ENCODE assay signal across 24 cellular contexts in genomic region chr1:160486453-160486852, GRCh38. TPM values are rescaled to one million over a fixed set of nuclear protein-coding genes. Genes with fewer than 3 reads are reported as not detected.
A peak's percentile ranks its signal among the peaks of the same experiment; 100 is the strongest.
DNase-seq lines count a peak whose midpoint lies in the region; ATAC-seq and TF ChIP-seq lines count a peak whose summit lies in the region.
"Had no signal": no experiment of that assay in that cellular context is flagged by ENCODE, and none has a peak within 500 bp of the region (broad histone marks: within the 10 kb centered on the region; RNA-seq: fewer than 3 reads in every experiment).

No MANE protein-coding gene starts in this region.

- ATAC-seq in HG03442 (IDR thresholded peaks at IDR 0.05; ENCODE audit: unreplicated experiment), result no peak
- ATAC-seq in stimulated activated naive CD8-positive, alpha-beta T cell treated with anti-CD3 and anti-CD28 coated beads, Interleukin-15, Interleukin-2, amounts not matched to agents 100 U/mL and 50 U/mL, for 24 hours, result no peak
- ATAC-seq: activated CD8-positive, alpha-beta T cell treated with anti-CD3 and anti-CD28 coated beads, Interleukin-2, amount 10 ng/mL, durations not matched to agents 7 days and 5 days; activated T-cell treated with anti-CD3 and anti-CD28 coated beads, Interleukin-2, amount 50 U/mL, for 4 hours; psoas muscle had no signal

- no peak overlapping the region for H3K4me3 Mint-ChIP-seq in activated naive CD8-positive, alpha-beta T cell treated with anti-CD3 and anti-CD28 coated beads for 36 hours
- H3K4me3 Mint-ChIP-seq: activated CD8-positive, alpha-beta T cell treated with anti-CD3 and anti-CD28 coated beads, Interleukin-2, amount 10 ng/mL, durations not matched to agents 7 days and 5 days; activated T-cell treated with anti-CD3 and anti-CD28 coated beads, Interleukin-2, amount 50 U/mL, for 4 hours had no signal

- H3K4me1 ChIP-seq in BLaER1 treated with 17β-estradiol and CSF1 and Interleukin-3, amounts not matched to agents 10 nM and 100 nM, result peaks cover 49 to 65% (median 57%) of the 10 kb centered on the region in 10 experiments
- H3K4me1 ChIP-seq in transverse colon, result no peaks in the 10 kb centered on the region
- H3K4me1 ChIP-seq: psoas muscle, vagina had no signal

- peaks cover 9 to 42% (median 35%) of the 10 kb centered on the region in 11 experiments for H3K9me3 ChIP-seq in BLaER1 treated with 17β-estradiol and CSF1 and Interleukin-3, amounts not matched to agents 10 nM and 100 nM (replicated peaks in 1 of 11)
- H3K9me3 ChIP-seq in transverse colon, result no peaks in the 10 kb centered on the region
- H3K9me3 ChIP-seq: psoas muscle, vagina had no signal

- H3K4me1 Mint-ChIP-seq in activated naive CD8-positive, alpha-beta T cell treated with anti-CD3 and anti-CD28 coated beads for 36 hours, result peaks cover 21% of the 10 kb centered on the region

- peaks cover 70% of the 10 kb centered on the region for H3K36me3 Mint-ChIP-seq in activated naive CD8-positive, alpha-beta T cell treated with anti-CD3 and anti-CD28 coated beads for 36 hours

- no peak for TF ChIP-seq EP300 in transverse colon (IDR thresholded peaks at IDR 0.05; ENCODE audit: low read depth)

- peak overlapping the region in 4 of 11 experiments; percentile 71 to 79 (median 75); a peak in 5 of 22 replicates for H3K27ac ChIP-seq in BLaER1 treated with 17β-estradiol and CSF1 and Interleukin-3, amounts not matched to agents 10 nM and 100 nM
- H3K27ac ChIP-seq in transverse colon, result no peak overlapping the region
- H3K27ac ChIP-seq: PC-9, psoas muscle, vagina, WERI-Rb-1 had no signal

- H3K36me3 ChIP-seq in BLaER1 treated with 17β-estradiol and CSF1 and Interleukin-3, amounts not matched to agents 10 nM and 100 nM, result peaks cover 0 to 11% (median 0%) of the 10 kb centered on the region in 11 experiments; a peak in 6 of 22 replicates
- no peaks in the 10 kb centered on the region for H3K36me3 ChIP-seq in H7 (replicated peaks; ENCODE audit: control insufficient read depth, insufficient read depth, low read length)
- no peaks in the 10 kb centered on the region for H3K36me3 ChIP-seq in transverse colon
- H3K36me3 ChIP-seq: vagina, WERI-Rb-1 had no signal

- no peak for TF ChIP-seq POLR2A in transverse colon (IDR thresholded peaks at IDR 0.05)

- no peaks in the 10 kb centered on the region for H4K20me1 ChIP-seq in BLaER1 treated with 17β-estradiol and CSF1 and Interleukin-3, amounts not matched to agents 10 nM and 100 nM

- peak overlapping the region; percentile 68 for H3K27ac Mint-ChIP-seq in activated naive CD8-positive, alpha-beta T cell treated with anti-CD3 and anti-CD28 coated beads for 36 hours
- H3K27ac Mint-ChIP-seq: activated CD8-positive, alpha-beta T cell treated with anti-CD3 and anti-CD28 coated beads, Interleukin-2, amount 10 ng/mL, durations not matched to agents 7 days and 5 days had no signal

- H3K27me3 ChIP-seq in BLaER1 treated with 17β-estradiol and CSF1 and Interleukin-3, amounts not matched to agents 10 nM and 100 nM, result no peaks in the 10 kb centered on the region
- H3K27me3 ChIP-seq in H7 (ENCODE audit: control insufficient read depth, insufficient read depth, low read length), result no peaks in the 10 kb centered on the region
- no peaks in the 10 kb centered on the region for H3K27me3 ChIP-seq in transverse colon
- H3K27me3 ChIP-seq: vagina had no signal

- peaks cover 18% of the 10 kb centered on the region for H3K9me3 Mint-ChIP-seq in activated naive CD8-positive, alpha-beta T cell treated with anti-CD3 and anti-CD28 coated beads for 36 hours

- in situ Hi-C loops in transverse colon (cut with MboI; ENCODE audit: low pct_ligation_motif_present in 1 of 4, low pct_unique_long_range_greater_than_20kb in 1 of 4, low sequenced_read_pairs in 3 of 4), result no loop called here

- H3K27me3 Mint-ChIP-seq in activated naive CD8-positive, alpha-beta T cell treated with anti-CD3 and anti-CD28 coated beads for 36 hours, result no peaks in the 10 kb centered on the region

- H3K9ac ChIP-seq in BLaER1 treated with 17β-estradiol and CSF1 and Interleukin-3, amounts not matched to agents 10 nM and 100 nM, result no peak overlapping the region

- DNase-seq in H7 (peak; percentile 9), iPS-NIHi7 (ENCODE audit: extremely low spot score) (peak; percentile 47), NCI-H128 (lab: John Stamatoyannopoulos, UW; ENCODE audit: unreplicated experiment) (no peak), transverse colon (no peak)
- no peak for DNase-seq in activated naive CD8-positive, alpha-beta T cell treated with anti-CD3 and anti-CD28 coated beads for 36 hours
- no peak for DNase-seq in stimulated activated naive CD8-positive, alpha-beta T cell treated with anti-CD3 and anti-CD28 coated beads, Interleukin-15, Interleukin-2, amounts not matched to agents 100 U/mL and 50 U/mL, for 24 hours
- DNase-seq: activated CD8-positive, alpha-beta T cell treated with anti-CD3 and anti-CD28 coated beads, Interleukin-2, amount 10 ng/mL, durations not matched to agents 7 days and 5 days; activated T-cell treated with anti-CD3 and anti-CD28 coated beads, Interleukin-2, amount 50 U/mL, for 4 hours; dermis blood vessel endothelial cell; DND-41; foreskin melanocyte; Karpas-422; midbrain; NCI-H1048; NCI-H2081 treated with DMSO at 0.1 percent for 48 hours; PC-9; psoas muscle; stimulated activated CD4-positive, alpha-beta T cell treated with anti-CD3 and anti-CD28 coated beads, Interleukin-2, amount 100 ng/mL, for 48 hours; WERI-Rb-1 had no signal

- no peak for TF ChIP-seq CTCF in transverse colon (IDR thresholded peaks at IDR 0.05)

- intact Hi-C loops in transverse colon (cut with DNase I; ENCODE audit: low total_unique reads), result no loop called here

- no peak overlapping the region; a peak in 1 of 20 replicates for H3K4me3 ChIP-seq in BLaER1 treated with 17β-estradiol and CSF1 and Interleukin-3, amounts not matched to agents 10 nM and 100 nM
- H3K4me3 ChIP-seq in H7 (ENCODE audit: insufficient read depth, low read depth, low read length) (no peak overlapping the region), transverse colon (no peak overlapping the region)
- H3K4me3 ChIP-seq: PC-9, psoas muscle, vagina had no signal

- WGBS in transverse colon (ENCODE audit: low coverage in 1 of 2), 2 donors, result 75 to 77% methylated on average over 1 to 4 of the region's 4 CpGs

- peak overlapping the region in 9 of 11 experiments; percentile 23 to 91 (median 75); a peak in 14 of 22 replicates for H3K4me2 ChIP-seq in BLaER1 treated with 17β-estradiol and CSF1 and Interleukin-3, amounts not matched to agents 10 nM and 100 nM
- H3K4me2 ChIP-seq: PC-9 had no signal

RNA-seq across cellular contexts. Expression of gene SLAMF6, which starts 36.6 kb away (rescaled TPM):
- total RNA-seq in H7 (2014; rRNA removed; shearing (Covaris generic)), result not detected in 2 replicates
- total RNA-seq in activated naive CD8-positive, alpha-beta T cell treated with anti-CD3 and anti-CD28 coated beads for 36 hours, result 10 to 100 TPM; 46.8 to 48.1 TPM
- total RNA-seq in transverse colon, result 1 to 10 TPM in 2 of 4 donors, under 1 TPM in 1, not detected in 1; 0.60 to 6.7 (median 2.3) TPM
- total RNA-seq: dermis blood vessel endothelial cell, epithelial cell of proximal tubule, PC-9, SK-MEL-5 had no signal

Comparison
In these comparisons a context has a peak if more than half of its experiments do, and no peak if none do; other contexts are left out.
1. DNase-seq: peak in H7 (single experiment) and iPS-NIHi7 (single experiment); none in activated naive CD8-positive, alpha-beta T cell treated with anti-CD3 and anti-CD28 coated beads for 36 hours (single experiment), NCI-H128 (single experiment), stimulated activated naive CD8-positive, alpha-beta T cell treated with anti-CD3 and anti-CD28 coated beads, Interleukin-15, Interleukin-2, amounts not matched to agents 100 U/mL and 50 U/mL, for 24 hours (single experiment) and transverse colon (single experiment).
2. RNA of gene SLAMF6, which starts 36.6 kb away (total RNA-seq): 46.8 to 48.1 TPM in activated naive CD8-positive, alpha-beta T cell treated with anti-CD3 and anti-CD28 coated beads for 36 hours; 0.60 to 6.7 TPM in transverse colon and not detected in H7; every median in the first group is over 4 times any median in the second.